1 cellular context compared by ENCODE assay signal in genomic region chrX:37904833-37905232, GRCh38.
TF ChIP-seq lines count a peak whose summit lies in the region.

No MANE protein-coding gene starts in this region.

TF ChIP-seq in IMR-90, 13 proteins besides CTCF, POLR2A, EP300 and RAD21:
- TF ChIP-seq, protein P1, sequence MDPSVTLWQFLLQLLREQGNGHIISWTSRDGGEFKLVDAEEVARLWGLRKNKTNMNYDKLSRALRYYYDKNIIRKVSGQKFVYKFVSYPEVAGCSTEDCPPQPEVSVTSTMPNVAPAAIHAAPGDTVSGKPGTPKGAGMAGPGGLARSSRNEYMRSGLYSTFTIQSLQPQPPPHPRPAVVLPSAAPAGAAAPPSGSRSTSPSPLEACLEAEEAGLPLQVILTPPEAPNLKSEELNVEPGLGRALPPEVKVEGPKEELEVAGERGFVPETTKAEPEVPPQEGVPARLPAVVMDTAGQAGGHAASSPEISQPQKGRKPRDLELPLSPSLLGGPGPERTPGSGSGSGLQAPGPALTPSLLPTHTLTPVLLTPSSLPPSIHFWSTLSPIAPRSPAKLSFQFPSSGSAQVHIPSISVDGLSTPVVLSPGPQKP (IDR thresholded peaks at IDR 0.05; ENCODE audit: borderline replicate concordance, low read depth, low read length), result no peak
- TF ChIP-seq RFX5 (IDR thresholded peaks at IDR 0.05; ENCODE audit: low read depth, low read length) (no peak), BHLHE40 (IDR thresholded peaks at IDR 0.05; ENCODE audit: low read depth, low read length) (no peak), MAFK (IDR thresholded peaks at IDR 0.05; ENCODE audit: low read depth, low read length) (no peak), CEBPB (IDR thresholded peaks at IDR 0.05; ENCODE audit: low read depth, low read length) (no peak)
